In the genomic region with DNA sequence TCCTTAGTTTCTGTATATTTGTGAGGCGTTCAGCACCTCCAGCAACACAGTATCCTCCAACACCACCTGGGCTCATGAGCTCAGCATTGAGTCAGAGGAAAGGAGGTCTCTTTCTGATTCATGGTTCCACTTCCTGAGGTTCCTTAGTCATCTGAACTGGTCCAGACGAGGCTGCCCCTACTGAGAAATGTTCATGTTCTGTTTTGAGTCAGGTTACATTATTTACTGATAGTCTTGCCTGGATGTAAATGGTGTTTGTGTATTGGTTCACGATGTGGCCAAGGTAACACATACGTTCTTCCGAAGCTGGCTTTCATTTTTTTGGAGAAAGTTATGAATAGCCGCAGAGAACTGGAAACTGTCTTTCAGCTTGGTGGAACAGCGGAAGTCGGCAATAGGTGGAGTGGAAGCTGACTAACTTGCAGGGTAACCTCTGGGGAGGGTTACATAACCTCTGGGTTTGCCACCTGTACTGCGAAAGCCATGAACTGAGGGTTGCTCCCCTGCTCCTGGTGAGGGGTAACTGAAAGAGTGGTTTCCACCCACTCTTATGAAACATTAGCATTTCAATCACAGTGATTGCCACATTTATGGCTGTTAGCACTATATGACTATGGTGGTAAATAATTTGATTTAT, we compare ENCODE assay signal across 1 cellular context.
TF ChIP-seq lines count a peak whose summit lies in the region.

No MANE protein-coding gene starts in this region.

TF ChIP-seq in GM12878, 131 proteins besides CTCF, POLR2A, EP300 and RAD21 (continued from another document):
- TF ChIP-seq ZNF687 (IDR thresholded peaks at IDR 0.05) (no peak), ZSCAN29 (IDR thresholded peaks at IDR 0.05) (no peak), YY1 (IDR thresholded peaks at IDR 0.05; ENCODE audit: low read depth, low read length) (no peak), GATAD2B (conservative IDR thresholded peaks at IDR 0.05; ENCODE audit: low read depth) (no peak), MXI1 (IDR thresholded peaks at IDR 0.05; ENCODE audit: low read depth, low read length) (no peak), SUZ12 (IDR thresholded peaks at IDR 0.05; ENCODE audit: unreplicated experiment) (no peak), FOS (IDR thresholded peaks at IDR 0.05; ENCODE audit: borderline replicate concordance, extremely low read depth, insufficient read length) (no peak), RCOR1 (conservative IDR thresholded peaks at IDR 0.05; ENCODE audit: low read depth, low read length) (0 out of 2 replicates have a peak, but pooled peaks have one; percentile 41)
- TF ChIP-seq, protein P1, sequence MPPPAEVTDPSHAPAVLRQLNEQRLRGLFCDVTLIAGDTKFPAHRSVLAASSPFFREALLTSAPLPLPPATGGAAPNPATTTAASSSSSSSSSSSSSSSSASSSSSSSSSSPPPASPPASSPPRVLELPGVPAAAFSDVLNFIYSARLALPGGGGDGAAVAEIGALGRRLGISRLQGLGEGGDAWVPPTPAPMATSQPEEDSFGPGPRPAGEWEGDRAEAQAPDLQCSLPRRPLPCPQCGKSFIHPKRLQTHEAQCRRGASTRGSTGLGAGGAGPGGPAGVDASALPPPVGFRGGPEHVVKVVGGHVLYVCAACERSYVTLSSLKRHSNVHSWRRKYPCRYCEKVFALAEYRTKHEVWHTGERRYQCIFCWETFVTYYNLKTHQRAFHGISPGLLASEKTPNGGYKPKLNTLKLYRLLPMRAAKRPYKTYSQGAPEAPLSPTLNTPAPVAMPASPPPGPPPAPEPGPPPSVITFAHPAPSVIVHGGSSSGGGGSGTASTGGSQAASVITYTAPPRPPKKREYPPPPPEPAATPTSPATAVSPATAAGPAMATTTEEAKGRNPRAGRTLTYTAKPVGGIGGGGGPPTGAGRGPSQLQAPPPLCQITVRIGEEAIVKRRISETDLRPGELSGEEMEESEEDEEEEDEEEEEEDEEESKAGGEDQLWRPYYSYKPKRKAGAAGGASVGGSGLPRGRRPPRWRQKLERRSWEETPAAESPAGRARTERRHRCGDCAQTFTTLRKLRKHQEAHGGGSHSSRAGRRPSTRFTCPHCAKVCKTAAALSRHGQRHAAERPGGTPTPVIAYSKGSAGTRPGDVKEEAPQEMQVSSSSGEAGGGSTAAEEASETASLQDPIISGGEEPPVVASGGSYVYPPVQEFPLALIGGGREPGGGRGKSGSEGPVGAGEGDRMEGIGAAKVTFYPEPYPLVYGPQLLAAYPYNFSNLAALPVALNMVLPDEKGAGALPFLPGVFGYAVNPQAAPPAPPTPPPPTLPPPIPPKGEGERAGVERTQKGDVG (CRISPR knock-in tag; IDR thresholded peaks at IDR 0.05): no peak
